ENCODE assay signal across 8 cellular contexts in the genomic region with DNA sequence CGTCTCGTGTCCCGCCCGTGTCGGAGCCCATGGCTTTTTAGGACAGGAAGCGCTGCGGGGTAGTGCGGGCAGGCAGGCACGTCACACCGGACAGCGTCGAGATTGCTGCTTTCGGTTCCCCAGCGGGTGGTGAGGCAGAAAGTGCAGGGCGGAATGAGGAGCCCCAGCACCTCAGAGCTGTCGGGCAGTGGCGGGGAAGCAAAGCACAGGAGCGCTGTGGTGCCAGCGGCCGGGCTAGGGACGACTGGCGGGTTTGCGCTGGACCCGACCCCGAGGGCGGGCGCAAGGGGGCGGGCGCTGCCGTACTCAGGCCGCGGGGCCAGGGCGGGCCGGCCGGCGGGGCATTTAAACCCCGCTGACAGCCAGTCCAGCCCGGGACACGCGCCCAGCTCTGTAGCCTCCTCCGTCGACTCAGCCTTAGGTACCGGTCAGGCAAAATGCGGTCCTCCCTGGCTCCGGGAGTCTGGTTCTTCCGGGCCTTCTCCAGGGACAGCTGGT. TPM values are rescaled to one million over a fixed set of nuclear protein-coding genes. Genes with fewer than 3 reads are reported as not detected.
DNase-seq lines count a peak whose midpoint lies in the region; ATAC-seq and FAIRE-seq lines count a peak whose summit lies in the region.

SLC37A2 (plus strand) TSS at position 375 of the 498 bp plus-strand sequence; CDS start at position 438, 63 bp downstream.

- H3K4me3 ChIP-seq in SK-N-MC, result peak within 1 kb of the TSS; percentile 61
- peak within 1 kb of the TSS; percentile 44 to 74 for H3K4me3 ChIP-seq in small intestine (ENCODE audit: low read depth in 1 of 2, low read length in 2 of 2)

- no peaks in the 10 kb centered on the region for H3K36me3 ChIP-seq in SK-N-MC (ENCODE audit: insufficient read depth, low read length)
- H3K36me3 ChIP-seq in small intestine (ENCODE audit: control insufficient read depth in 2 of 2, insufficient read depth in 2 of 2, low read length in 2 of 2), result no peaks in the 10 kb centered on the region

- ATAC-seq in GM19395 (IDR thresholded peaks at IDR 0.05; ENCODE audit: unreplicated experiment), result peak; percentile 94
- ATAC-seq in HG03439 (IDR thresholded peaks at IDR 0.05; ENCODE audit: unreplicated experiment), result peak; percentile 84

- H3K27me3 ChIP-seq in small intestine (ENCODE audit: control insufficient read depth in 2 of 2, insufficient read depth in 2 of 2, low read length in 2 of 2), result no peaks in the 10 kb centered on the region

- in situ Hi-C loops in Caki2 (cut with HindIII; ENCODE audit: low pct_unique_long_range_greater_than_20kb, low sequenced_read_pairs), result no loop called here
- in situ Hi-C loops in T47D (cut with HindIII; ENCODE audit: low pct_unique_long_range_greater_than_20kb, low sequenced_read_pairs), result no loop called here

- H3K4me1 ChIP-seq in small intestine (ENCODE audit: control insufficient read depth in 2 of 2, insufficient read depth in 1 of 2, low read depth in 1 of 2, low read length in 1 of 2), result no peaks in the 10 kb centered on the region

- H3K9ac ChIP-seq in SK-N-MC (ENCODE audit: insufficient read length), result no peak within 1 kb of the TSS

- H3K9me3 ChIP-seq in SK-N-MC (ENCODE audit: low read depth, low read length), result no peaks in the 10 kb centered on the region
- H3K9me3 ChIP-seq in small intestine (ENCODE audit: control insufficient read depth, low read depth), result no peaks in the 10 kb centered on the region

- WGBS in small intestine, 3 donors, result 0 to 1% (median 1%) methylated on average over 39 to 46 of the region's 46 CpGs

- H3K27ac ChIP-seq in SK-N-MC, result no peak within 1 kb of the TSS
- H3K27ac ChIP-seq in small intestine (ENCODE audit: low read depth in 1 of 2, low read length in 1 of 2), result peak within 1 kb of the TSS; percentile 57 to 87

- DNase-seq in Caki2 (ENCODE audit: low read depth) (peak; percentile 18), SK-N-MC (ENCODE audit: low read depth, low spot score) (no peak), T47D (ENCODE audit: low read depth in 1 of 2, low spot score in 1 of 2) (peak; percentile 70 to 94), islet precursor cell (peak; percentile 83), small intestine (peak; percentile 67), DMS153 (lab: John Stamatoyannopoulos, UW) (no peak)

- no peak for FAIRE-seq in small intestine (lab: Jason Lieb, UNC)

RNA-seq across cellular contexts. Expression of gene SLC37A2, which starts in this region (rescaled TPM):
- 1.9 TPM in 1 of 2 replicates, not detected in the other for total RNA-seq in Caki2 (2014; rRNA removed; shearing (Covaris generic); ENCODE audit: low replicate concordance)
- polyA plus RNA-seq in small intestine, result 10 to 100 TPM in 1 of 3 donors, 1 to 10 TPM in 2; 1.1 to 12.2 (median 9.1) TPM

Comparison
In these comparisons a context has a peak if more than half of its experiments do, and no peak if none do; other contexts are left out.
1. DNase-seq: peak in Caki2 (single experiment), T47D (2 of 2), islet precursor cell (single experiment) and small intestine (single experiment); none in SK-N-MC (single experiment) and DMS153 (single experiment).